ENCODE assay signal across 12 cellular contexts in the genomic region with DNA sequence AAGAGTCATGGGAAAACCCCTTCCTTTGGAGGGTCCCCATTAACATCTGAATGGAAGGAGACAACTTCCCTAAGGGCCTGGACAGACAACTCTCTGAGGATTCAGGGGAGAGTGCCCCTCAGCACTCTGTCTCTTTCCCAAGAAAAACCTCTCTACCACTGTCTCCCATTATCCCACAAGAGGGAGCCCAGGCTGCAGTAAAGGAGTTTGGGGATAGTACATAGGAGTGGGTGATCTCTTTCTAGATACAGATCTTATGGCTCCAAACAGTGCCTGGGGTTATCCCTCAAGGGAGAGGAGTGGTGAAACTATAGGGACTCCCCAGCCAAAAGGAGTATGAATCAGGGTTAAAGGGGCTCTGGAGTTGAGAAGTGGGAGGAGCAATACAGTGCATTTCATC. TPM values are rescaled to one million over a fixed set of nuclear protein-coding genes. Genes with fewer than 3 reads are reported as not detected.
DNase-seq lines count a peak whose midpoint lies in the region; ATAC-seq, FAIRE-seq and TF ChIP-seq lines count a peak whose summit lies in the region.
"Had no signal": no experiment of that assay in that cellular context is flagged by ENCODE, and none has a peak within 500 bp of the region (broad histone marks: within the 10 kb centered on the region; RNA-seq: fewer than 3 reads in every experiment).

No MANE protein-coding gene starts in this region.

- H3K27ac ChIP-seq in GM12878 (ENCODE audit: control insufficient read depth, insufficient read depth): no peak overlapping the region
- H3K27ac ChIP-seq in liver (ENCODE audit: low read depth in 1 of 2, low read length in 2 of 2): no peak overlapping the region
- no peak overlapping the region for H3K27ac ChIP-seq in pancreas
- H3K27ac ChIP-seq: upper lobe of left lung had no signal

- no peaks in the 10 kb centered on the region for H4K20me1 ChIP-seq in GM12878 (ENCODE audit: control insufficient read depth, insufficient read depth)

- peak; percentile 29; the same call in 2 of the 3 replicates for ATAC-seq in GM12878
- ATAC-seq in pancreas: no peak

- SMC1A ChIA-PET in GM12878 (lab: Charles Lee; ENCODE audit: uncharacterized antibody, unreplicated experiment): interaction anchor here (1.4 to 3.8 kb wide), 3 partner anchors 8 to 112 kb away, joined by 5 to 17 read pairs (median 7); a partner anchor contains a TSS

- H3K79me2 ChIP-seq in GM12878 (ENCODE audit: control insufficient read depth, insufficient read depth, low read length): no peaks in the 10 kb centered on the region

- intact Hi-C loops in GM12878 (cut with micrococcal nuclease; ENCODE audit: unreplicated experiment) (no loop called here), pancreas (cut with DNase I) (no loop called here)

- H3K9ac ChIP-seq in GM12878 (ENCODE audit: control insufficient read depth, insufficient read depth, low read length) (no peak overlapping the region), liver (ENCODE audit: low read depth in 1 of 2, low read length in 2 of 2) (no peak overlapping the region)

- H3K36me3 ChIP-seq in GM12878 (ENCODE audit: control insufficient read depth in 2 of 2, insufficient read depth in 2 of 2, low read length in 1 of 2) (no peaks in the 10 kb centered on the region), liver (ENCODE audit: control insufficient read depth in 4 of 4, insufficient read depth in 3 of 4, low read depth in 1 of 4, low read length in 3 of 4) (no peaks in the 10 kb centered on the region), pancreas (no peaks in the 10 kb centered on the region)
- H3K36me3 ChIP-seq: upper lobe of left lung had no signal

- TF ChIP-seq CTCF in HFF-Myc (IDR thresholded peaks at IDR 0.05; ENCODE audit: low read depth, low read length, missing control alignments): peak; percentile 46
- peak in 1 of 3 experiments; percentile 26; a peak in 2 of 6 replicates for TF ChIP-seq CTCF in GM12878 (IDR thresholded peaks at IDR 0.05 in 2 of 3, conservative IDR thresholded peaks at IDR 0.05 in 1 of 3; ENCODE audit: control insufficient read depth in 2 of 3, extremely low read depth in 1 of 3, insufficient read depth in 1 of 3, low read depth in 3 of 3, low read length in 3 of 3)
- TF ChIP-seq CTCF in liver (IDR thresholded peaks at IDR 0.05; ENCODE audit: low read depth, low read length, missing input control): no peak
- no peak for TF ChIP-seq CTCF in pancreas (IDR thresholded peaks at IDR 0.05)

- H3K4me1 ChIP-seq in GM12878 (ENCODE audit: control insufficient read depth, insufficient read depth, low read length) (peaks cover 27% of the 10 kb centered on the region), liver (ENCODE audit: control insufficient read depth in 4 of 4, insufficient read depth in 4 of 4, low read length in 3 of 4) (peaks cover 0 to 7% (median 3%) of the 10 kb centered on the region in 4 donors), pancreas (no peaks in the 10 kb centered on the region)

- H3K4me2 ChIP-seq in GM12878 (ENCODE audit: control insufficient read depth, insufficient read depth): no peak overlapping the region

- in situ Hi-C loops in GM12878 (cut with MboI): no loop called here

- CTCF ChIA-PET in GM12878 (lab: Yijun Ruan, JAX): interaction anchor here (1.4 to 5.9 kb wide), 6 partner anchors 8 to 112 kb away, joined by 4 to 65 read pairs (median 17); a partner anchor contains a TSS

- H3K9me3 ChIP-seq in GM12878 (replicated peaks; ENCODE audit: control insufficient read depth, insufficient read depth, low read length) (no peaks in the 10 kb centered on the region), liver (ENCODE audit: control insufficient read depth in 4 of 4, low read length in 3 of 4) (no peaks in the 10 kb centered on the region), pancreas (no peaks in the 10 kb centered on the region)
- H3K9me3 ChIP-seq: upper lobe of left lung had no signal

- TF ChIP-seq POLR2A in GM12878 (IDR thresholded peaks at IDR 0.05; ENCODE audit: low read depth, low read length): no peak

- H3K4me3 ChIP-seq in HFF-Myc (replicated peaks; ENCODE audit: low read depth, low read length): no peak overlapping the region
- no peak overlapping the region for H3K4me3 ChIP-seq in GM12878
- H3K4me3 ChIP-seq in liver (ENCODE audit: low read depth in 1 of 3, low read length in 3 of 3): no peak overlapping the region
- no peak overlapping the region for H3K4me3 ChIP-seq in pancreas
- H3K4me3 ChIP-seq: upper lobe of left lung had no signal

- H3K27me3 ChIP-seq in GM12878 (replicated peaks in 1 of 2; ENCODE audit: control insufficient read depth in 2 of 2, insufficient read depth in 2 of 2, low read length in 1 of 2) (peaks cover 0 to 2% of the 10 kb centered on the region in 2 experiments; a peak in 2 of 4 replicates), liver (ENCODE audit: control insufficient read depth in 4 of 4, insufficient read depth in 4 of 4, low read length in 3 of 4) (peaks cover 0 to 6% (median under 1%) of the 10 kb centered on the region in 4 donors), pancreas (peaks cover 0 to 4% (median 2%) of the 10 kb centered on the region in 4 donors)

- FAIRE-seq in GM12878 (lab: Jason Lieb, UNC) (no peak), pancreas (lab: Jason Lieb, UNC) (no peak)

- no peak for TF ChIP-seq EP300 in GM12878 (IDR thresholded peaks at IDR 0.05; ENCODE audit: borderline replicate concordance in 1 of 2, control insufficient read depth in 1 of 2, low read depth in 2 of 2, low read length in 2 of 2)

- peak; percentile 43 for TF ChIP-seq RAD21 in GM12878 (IDR thresholded peaks at IDR 0.05; ENCODE audit: insufficient read depth, low read depth, low read length)
- peak; percentile 18 to 34 for TF ChIP-seq RAD21 in liver (IDR thresholded peaks at IDR 0.05)

- no TSS peak for BruUV-seq in GM12878 (replicated peaks; lab: Mats Ljungman, UMichigan)

- POLR2A ChIA-PET in GM12878 (lab: Charles Lee): interaction anchor here (7.4 kb wide), 1 partner anchor 10 kb away, joined by 86 read pairs; a partner anchor contains a TSS

- H2AFZ ChIP-seq in GM12878 (ENCODE audit: control insufficient read depth, low read depth, low read length): no peak overlapping the region

- RAD21 ChIA-PET in GM12878 (lab: Charles Lee; ENCODE audit: unreplicated experiment): interaction anchor here (1.0 to 1.8 kb wide), 3 partner anchors 13 to 23 kb away, joined by 3 read pairs; no protein-coding TSS in a partner anchor

- peak; percentile 51 for DNase-seq in AG20443 (ENCODE audit: low spot score)
- DNase-seq in HFF-Myc (ENCODE audit: extremely low read depth, low read depth): no peak
- DNase-seq in GM12878 (ENCODE audit: low read depth, low spot score): no peak
- DNase-seq in mucosa of gallbladder (ENCODE audit: low spot score): no peak
- no peak for DNase-seq in stimulated activated CD4-positive, alpha-beta T cell treated with anti-CD3 and anti-CD28 coated beads, Interleukin-2, amount 100 ng/mL, for 48 hours
- no peak for DNase-seq in pancreas
- no peak for DNase-seq in ecto neural progenitor cell (ENCODE audit: low spot score)
- DNase-seq: activated CD4-positive, CD25-positive, alpha-beta regulatory T cell treated with anti-CD3 and anti-CD28 coated beads, Interleukin-2, amount 50 U/mL, for 72 hours; foreskin melanocyte; naive B cell had no signal

RNA-seq across cellular contexts. Expression of a gene that starts 6.1 kb away (rescaled TPM):
- 2.5 and 2.8 TPM in 2 replicates for total RNA-seq in GM12878 (2013; cell fraction: nucleolus; rRNA removed)
- total RNA-seq in GM12878 (2014; rRNA removed): 0.27 and 0.45 TPM in 2 replicates
- total RNA-seq in GM12878 (2014; rRNA removed; fragmentation: Illumina TruSeq; extraction: Trizol): 0.27 and 0.37 TPM in 2 replicates
- 0.61 and 0.95 TPM in 2 replicates for total RNA-seq in GM12878 (2021)
- polyA plus RNA-seq in GM12878 (2011; ENCODE audit: low read depth): not detected
- polyA plus RNA-seq in GM12878 (2011; rRNA removed): 1.1 and 1.5 TPM in 2 replicates
- polyA plus RNA-seq in GM12878 (2011; cell fraction: cytosol; rRNA removed): 1.5 and 1.9 TPM in 2 replicates
- polyA plus RNA-seq in GM12878 (2011; cell fraction: nucleus; rRNA removed): 3.3 and 5.2 TPM in 2 replicates
- 0.10 and 0.19 TPM in 2 replicates for polyA plus RNA-seq in GM12878 (2012)
- polyA plus RNA-seq in GM12878 (2014; fragmentation: Illumina TruSeq; extraction: Trizol): 0.16 and 0.22 TPM in 2 replicates
- under 1 TPM; 0.09 to 0.10 TPM for polyA plus RNA-seq in GM12878 (2014; fragmentation: Nextera tagmentation; extraction: Ambion mirVana)
- 0.70 and 0.73 TPM in 2 replicates for polyA plus RNA-seq in GM12878 (2014; rRNA removed)
- polyA plus RNA-seq in GM12878 (2016; fragmentation: Nextera tagmentation; extraction: Ambion mirVana): under 1 TPM; 0.21 to 0.46 TPM
- 0.66 and 0.98 TPM in 2 replicates for polyA minus RNA-seq in GM12878 (2011; rRNA and poly(A)+ RNA removed)
- 1.3 TPM in 1 of 2 replicates, not detected in the other for polyA minus RNA-seq in GM12878 (2011; cell fraction: cytosol; rRNA and poly(A)+ RNA removed)
- polyA minus RNA-seq in GM12878 (2011; cell fraction: nucleus; rRNA and poly(A)+ RNA removed): 1.6 and 1.8 TPM in 2 replicates
- under 1 TPM in 1 of 2 donors, not detected in 1; 0.08 TPM for total RNA-seq in liver
- under 1 TPM in 1 of 2 donors, not detected in 1; 0.05 TPM for polyA plus RNA-seq in liver
- total RNA-seq in mucosa of gallbladder: 0.58 TPM
- total RNA-seq in pancreas: under 1 TPM in 5 of 6 donors, not detected in 1; 0.08 to 0.31 (median 0.12) TPM
- under 1 TPM; 0.34 to 0.59 TPM for polyA plus RNA-seq in pancreas

RNA-seq across cellular contexts. Expression of a gene that starts 8.2 kb away (rescaled TPM):
- 43.5 and 44.5 TPM in 2 replicates for total RNA-seq in GM12878 (2013; cell fraction: nucleolus; rRNA removed)
- total RNA-seq in GM12878 (2014; rRNA removed) (59.2 and 60.3 TPM in 2 replicates), GM12878 (2014; rRNA removed; fragmentation: Illumina TruSeq; extraction: Trizol) (50.3 and 50.4 TPM in 2 replicates), GM12878 (2021) (163 and 169 TPM in 2 replicates), liver (10 to 100 TPM; 17.1 to 21.6 TPM), mucosa of gallbladder (198 TPM), pancreas (10 to 100 TPM; 45.1 to 96.0 (median 61.7) TPM)
- polyA plus RNA-seq in GM12878 (2011; ENCODE audit: low read depth): 52.8 TPM
- polyA plus RNA-seq in GM12878 (2011; rRNA removed) (222 and 263 TPM in 2 replicates), GM12878 (2014; fragmentation: Illumina TruSeq; extraction: Trizol) (93.4 and 95.4 TPM in 2 replicates), GM12878 (2014; fragmentation: Nextera tagmentation; extraction: Ambion mirVana) (10 to 100 TPM in 1 of 2 experiments, 1 to 10 TPM in 1; 8.7 to 13.2 TPM), GM12878 (2014; rRNA removed) (85.6 and 94.5 TPM in 2 replicates), GM12878 (2016; fragmentation: Nextera tagmentation; extraction: Ambion mirVana) (10 to 100 TPM; 67.2 to 81.5 TPM), liver (10 to 100 TPM; 14.1 to 29.5 TPM), pancreas (10 to 100 TPM; 29.5 to 42.1 TPM)
- polyA plus RNA-seq in GM12878 (2011; cell fraction: cytosol; rRNA removed): 280 and 304 TPM in 2 replicates
- polyA plus RNA-seq in GM12878 (2011; cell fraction: nucleus; rRNA removed): 114 and 134 TPM in 2 replicates
- polyA plus RNA-seq in GM12878 (2012): 81.3 and 83.4 TPM in 2 replicates
- 138 and 178 TPM in 2 replicates for polyA minus RNA-seq in GM12878 (2011; rRNA and poly(A)+ RNA removed)
- 35.9 and 43.8 TPM in 2 replicates for polyA minus RNA-seq in GM12878 (2011; cell fraction: cytosol; rRNA and poly(A)+ RNA removed)
- polyA minus RNA-seq in GM12878 (2011; cell fraction: nucleus; rRNA and poly(A)+ RNA removed): 16.8 and 38.7 TPM in 2 replicates

RNA-seq across cellular contexts. Expression of a gene that starts 12.7 kb away (rescaled TPM):
- not detected in 2 replicates for total RNA-seq in GM12878 (2013; cell fraction: nucleolus; rRNA removed)
- not detected in 2 replicates for total RNA-seq in GM12878 (2014; rRNA removed)
- not detected in 2 replicates for total RNA-seq in GM12878 (2014; rRNA removed; fragmentation: Illumina TruSeq; extraction: Trizol)
- total RNA-seq in GM12878 (2021): not detected in 2 replicates
- polyA plus RNA-seq in GM12878 (2011; ENCODE audit: low read depth): not detected
- polyA plus RNA-seq in GM12878 (2011; rRNA removed): not detected in 2 replicates
- 0.13 TPM in 1 of 2 replicates, not detected in the other for polyA plus RNA-seq in GM12878 (2011; cell fraction: cytosol; rRNA removed)
- 0.12 and 0.37 TPM in 2 replicates for polyA plus RNA-seq in GM12878 (2011; cell fraction: nucleus; rRNA removed)
- not detected in 2 replicates for polyA plus RNA-seq in GM12878 (2012)
- not detected in 2 replicates for polyA plus RNA-seq in GM12878 (2014; fragmentation: Illumina TruSeq; extraction: Trizol)
- not detected for polyA plus RNA-seq in GM12878 (2014; fragmentation: Nextera tagmentation; extraction: Ambion mirVana)
- polyA plus RNA-seq in GM12878 (2014; rRNA removed): not detected in 2 replicates
- polyA plus RNA-seq in GM12878 (2016; fragmentation: Nextera tagmentation; extraction: Ambion mirVana): not detected
- not detected in 2 replicates for polyA minus RNA-seq in GM12878 (2011; rRNA and poly(A)+ RNA removed)
- polyA minus RNA-seq in GM12878 (2011; cell fraction: cytosol; rRNA and poly(A)+ RNA removed): not detected in 2 replicates
- not detected in 2 replicates for polyA minus RNA-seq in GM12878 (2011; cell fraction: nucleus; rRNA and poly(A)+ RNA removed)
- total RNA-seq in liver: not detected
- polyA plus RNA-seq in liver: not detected
- 0.29 TPM for total RNA-seq in mucosa of gallbladder
- total RNA-seq in pancreas: not detected
- polyA plus RNA-seq in pancreas: not detected

RNA-seq across cellular contexts. Expression of a gene that starts 33.7 kb away (rescaled TPM):
- 3.6 and 4.6 TPM in 2 replicates for total RNA-seq in GM12878 (2013; cell fraction: nucleolus; rRNA removed)
- 9.6 and 11.4 TPM in 2 replicates for total RNA-seq in GM12878 (2014; rRNA removed)
- total RNA-seq in GM12878 (2014; rRNA removed; fragmentation: Illumina TruSeq; extraction: Trizol): 5.1 and 5.5 TPM in 2 replicates
- total RNA-seq in GM12878 (2021): 11.5 and 13.4 TPM in 2 replicates
- polyA plus RNA-seq in GM12878 (2011; ENCODE audit: low read depth): 1.5 TPM
- polyA plus RNA-seq in GM12878 (2011; rRNA removed): 1.5 and 2.0 TPM in 2 replicates
- polyA plus RNA-seq in GM12878 (2011; cell fraction: cytosol; rRNA removed): 2.1 and 2.6 TPM in 2 replicates
- polyA plus RNA-seq in GM12878 (2011; cell fraction: nucleus; rRNA removed): 4.1 and 5.1 TPM in 2 replicates
- 2.3 and 2.7 TPM in 2 replicates for polyA plus RNA-seq in GM12878 (2012)
- polyA plus RNA-seq in GM12878 (2014; fragmentation: Illumina TruSeq; extraction: Trizol): 3.0 and 6.1 TPM in 2 replicates
- polyA plus RNA-seq in GM12878 (2014; fragmentation: Nextera tagmentation; extraction: Ambion mirVana): under 1 TPM; 0.10 to 0.22 TPM
- 7.4 and 10.1 TPM in 2 replicates for polyA plus RNA-seq in GM12878 (2014; rRNA removed)
- polyA plus RNA-seq in GM12878 (2016; fragmentation: Nextera tagmentation; extraction: Ambion mirVana): 1 to 10 TPM in 1 of 2 experiments, under 1 TPM in 1; 0.70 to 1.0 TPM
- polyA minus RNA-seq in GM12878 (2011; rRNA and poly(A)+ RNA removed): 1.5 and 2.7 TPM in 2 replicates
- polyA minus RNA-seq in GM12878 (2011; cell fraction: cytosol; rRNA and poly(A)+ RNA removed): 1.3 and 1.5 TPM in 2 replicates
- polyA minus RNA-seq in GM12878 (2011; cell fraction: nucleus; rRNA and poly(A)+ RNA removed): 1.7 and 2.6 TPM in 2 replicates
- total RNA-seq in liver: under 1 TPM in 1 of 2 donors, not detected in 1; 0.09 TPM
- polyA plus RNA-seq in liver: not detected
- 0.06 TPM for total RNA-seq in mucosa of gallbladder
- under 1 TPM in 3 of 6 donors, not detected in 3; 0.03 to 0.09 (median 0.06) TPM for total RNA-seq in pancreas
- polyA plus RNA-seq in pancreas: under 1 TPM; 0.04 to 0.12 TPM

RNA-seq across cellular contexts. Expression of a gene that starts 40.2 kb away (rescaled TPM):
- 29.3 and 32.5 TPM in 2 replicates for total RNA-seq in GM12878 (2013; cell fraction: nucleolus; rRNA removed)
- total RNA-seq in GM12878 (2014; rRNA removed): 29.5 and 34.8 TPM in 2 replicates
- 40.6 and 43.1 TPM in 2 replicates for total RNA-seq in GM12878 (2014; rRNA removed; fragmentation: Illumina TruSeq; extraction: Trizol)
- 58.2 and 59.4 TPM in 2 replicates for total RNA-seq in GM12878 (2021)
- polyA plus RNA-seq in GM12878 (2011; ENCODE audit: low read depth): 47.4 TPM
- 16.5 and 25.0 TPM in 2 replicates for polyA plus RNA-seq in GM12878 (2011; rRNA removed)
- polyA plus RNA-seq in GM12878 (2011; cell fraction: cytosol; rRNA removed): 25.5 and 28.3 TPM in 2 replicates
- polyA plus RNA-seq in GM12878 (2011; cell fraction: nucleus; rRNA removed): 31.3 and 38.7 TPM in 2 replicates
- polyA plus RNA-seq in GM12878 (2012): 73.3 and 77.9 TPM in 2 replicates
- polyA plus RNA-seq in GM12878 (2014; fragmentation: Illumina TruSeq; extraction: Trizol): 47.3 and 56.3 TPM in 2 replicates
- 10 to 100 TPM; 55.2 to 83.4 TPM for polyA plus RNA-seq in GM12878 (2014; fragmentation: Nextera tagmentation; extraction: Ambion mirVana)
- 56.8 and 67.1 TPM in 2 replicates for polyA plus RNA-seq in GM12878 (2014; rRNA removed)
- 100 to 1,000 TPM; 133 to 135 TPM for polyA plus RNA-seq in GM12878 (2016; fragmentation: Nextera tagmentation; extraction: Ambion mirVana)
- polyA minus RNA-seq in GM12878 (2011; rRNA and poly(A)+ RNA removed): 16.8 and 17.3 TPM in 2 replicates
- polyA minus RNA-seq in GM12878 (2011; cell fraction: cytosol; rRNA and poly(A)+ RNA removed): 6.3 and 9.6 TPM in 2 replicates
- polyA minus RNA-seq in GM12878 (2011; cell fraction: nucleus; rRNA and poly(A)+ RNA removed): 9.2 and 15.6 TPM in 2 replicates
- 10 to 100 TPM; 28.6 to 37.3 TPM for total RNA-seq in liver
- 100 to 1,000 TPM in 1 of 2 donors, 10 to 100 TPM in 1; 92.5 to 162 TPM for polyA plus RNA-seq in liver
- 34.6 TPM for total RNA-seq in mucosa of gallbladder
- total RNA-seq in pancreas: 100 to 1,000 TPM in 4 of 6 donors, 10 to 100 TPM in 2; 70.9 to 144 (median 127) TPM
- 100 to 1,000 TPM in 1 of 2 donors, 10 to 100 TPM in 1; 97.3 to 155 TPM for polyA plus RNA-seq in pancreas
